Comparison of ENCODE assay signal across 8 cellular contexts in genomic region chr17:64262422-64263260, GRCh38. TPM values are rescaled to one million over a fixed set of nuclear protein-coding genes. Genes with fewer than 3 reads are reported as not detected.
A peak's percentile ranks its signal among the peaks of the same experiment; 100 is the strongest.
DNase-seq lines count a peak whose midpoint lies in the region; ATAC-seq, FAIRE-seq and TF ChIP-seq lines count a peak whose summit lies in the region.

TEX2 (minus strand) TSS chr17:64263260; CDS start chr17:64214217, 49,043 bp downstream.

- ATAC-seq in GM18858 (IDR thresholded peaks at IDR 0.05; ENCODE audit: unreplicated experiment) (peak; percentile 16), HG03066 (IDR thresholded peaks at IDR 0.05; ENCODE audit: low read depth, unreplicated experiment) (peak; percentile 32), pancreas (peak; percentile 59 to 74 (median 70))

- peak; percentile 65 for TF ChIP-seq POLR2A in transverse colon (IDR thresholded peaks at IDR 0.05)

- H3K4me1 ChIP-seq in A673 (ENCODE audit: insufficient read depth, low read length, poor library complexity, severe bottlenecking) (peaks cover 11% of the 10 kb centered on the region), pancreas (peaks cover 18 to 22% (median 21%) of the 10 kb centered on the region in 3 donors), transverse colon (peaks cover 17 to 35% (median 29%) of the 10 kb centered on the region in 4 donors)

- POLR2A ChIA-PET in A673 (lab: Charles Lee; ENCODE audit: low non-redundant PET): no interaction called here

- no peaks in the 10 kb centered on the region for H3K36me3 ChIP-seq in A673 (ENCODE audit: insufficient read depth, low read length, poor library complexity, severe bottlenecking)
- H3K36me3 ChIP-seq in pancreas: no peaks in the 10 kb centered on the region
- H3K36me3 ChIP-seq in transverse colon: no peaks in the 10 kb centered on the region

- DNase-seq in A673 (ENCODE audit: low spot score) (peak; percentile 37), RPMI8226 (peak; percentile 65), globus pallidus (ENCODE audit: low spot score) (peak; percentile 33), pancreas (peak; percentile 69 to 89 (median 78)), transverse colon (peak; percentile 66)
- DNase-seq in activated naive CD4-positive, alpha-beta T cell (lab: John Stamatoyannopoulos, UW): peak; percentile 26 to 65 (median 46)

- H3K9me3 ChIP-seq in A673 (ENCODE audit: low read depth, low read length, poor library complexity, severe bottlenecking): no peaks in the 10 kb centered on the region
- H3K9me3 ChIP-seq in pancreas: no peaks in the 10 kb centered on the region
- H3K9me3 ChIP-seq in transverse colon: no peaks in the 10 kb centered on the region

- no peaks in the 10 kb centered on the region for H3K27me3 ChIP-seq in A673 (replicated peaks; ENCODE audit: insufficient read depth, low read depth, low read length, poor library complexity)
- no peaks in the 10 kb centered on the region for H3K27me3 ChIP-seq in pancreas
- peaks cover 9% of the 10 kb centered on the region for H3K27me3 ChIP-seq in transverse colon

- intact Hi-C loops in A673 (cut with micrococcal nuclease; ENCODE audit: unreplicated experiment) (loop anchor here (5.0 kb wide), 1 partner anchor 115 kb away; no protein-coding TSS in a partner anchor), pancreas (cut with DNase I) (loop anchor here in 2 of 3 donors (5.0 to 10.0 kb wide), 2 partner anchors 105 to 108 kb away; no protein-coding TSS in a partner anchor), transverse colon (cut with DNase I; ENCODE audit: low total_unique reads) (loop anchor here (1.0 kb wide), 1 partner anchor 116 kb away; no protein-coding TSS in a partner anchor)

- H3K4me3 ChIP-seq in A673 (ENCODE audit: low read depth, low read length, poor library complexity, severe bottlenecking) (peak within 1 kb of the TSS; percentile 80), pancreas (peak within 1 kb of the TSS; percentile 83 to 97 (median 90)), transverse colon (peak within 1 kb of the TSS; percentile 88 to 99 (median 93))

- no peak for FAIRE-seq in pancreas (lab: Jason Lieb, UNC)

- peak within 1 kb of the TSS; percentile 64 for H3K27ac ChIP-seq in A673 (ENCODE audit: low read depth, low read length, poor library complexity, severe bottlenecking)
- peak within 1 kb of the TSS; percentile 81 to 90 (median 84) for H3K27ac ChIP-seq in pancreas
- peak within 1 kb of the TSS; percentile 94 to 97 (median 96) for H3K27ac ChIP-seq in transverse colon

- BruUV-seq in A673 (replicated peaks; lab: Mats Ljungman, UMichigan): no TSS peak

- TF ChIP-seq CTCF in A673 (conservative IDR thresholded peaks at IDR 0.05; ENCODE audit: low read depth, low read length) (no peak), pancreas (IDR thresholded peaks at IDR 0.05) (no peak), transverse colon (IDR thresholded peaks at IDR 0.05) (no peak)

- in situ Hi-C loops in transverse colon (cut with MboI; ENCODE audit: low pct_ligation_motif_present in 1 of 4, low pct_unique_long_range_greater_than_20kb in 1 of 4, low sequenced_read_pairs in 3 of 4): loop anchor here in 1 of 4 donors (25.0 kb wide), 1 partner anchor 100 kb away; no protein-coding TSS in a partner anchor

- 0 to 1% methylated on average over 56 to 87 of the region's 87 CpGs for WGBS in pancreas, 2 donors
- 1% methylated on average over 74 of the region's 87 CpGs; no CpG with 5 or more reads in 1 of the 2 donors for WGBS in transverse colon (ENCODE audit: low coverage in 1 of 2), 2 donors

- CTCF ChIA-PET in A673 (lab: Charles Lee): no interaction called here

- no peak for TF ChIP-seq EP300 in transverse colon (IDR thresholded peaks at IDR 0.05; ENCODE audit: low read depth)

RNA-seq across cellular contexts. Expression of gene TEX2, which starts in this region (rescaled TPM):
- total RNA-seq in A673 (2021) (16.1 and 17.5 TPM in 2 replicates), pancreas (10 to 100 TPM; 19.5 to 30.3 (median 26.5) TPM), transverse colon (100 to 1,000 TPM in 1 of 4 donors, 10 to 100 TPM in 3; 12.3 to 137 (median 30.3) TPM)
- polyA plus RNA-seq in pancreas: 1 to 10 TPM; 8.9 TPM

Comparison
In these comparisons a context has a peak if more than half of its experiments do, and no peak if none do; other contexts are left out.
1. Peak in every context shown above with its lines: DNase-seq, ATAC-seq, H3K4me3 ChIP-seq and H3K27ac ChIP-seq.
2. ATAC-seq: peak in every context shown above with its lines; median percentile 70 in pancreas; 32 in HG03066; 16 in GM18858.